Comparison of ENCODE assay signal across 28 cellular contexts in the genomic region with DNA sequence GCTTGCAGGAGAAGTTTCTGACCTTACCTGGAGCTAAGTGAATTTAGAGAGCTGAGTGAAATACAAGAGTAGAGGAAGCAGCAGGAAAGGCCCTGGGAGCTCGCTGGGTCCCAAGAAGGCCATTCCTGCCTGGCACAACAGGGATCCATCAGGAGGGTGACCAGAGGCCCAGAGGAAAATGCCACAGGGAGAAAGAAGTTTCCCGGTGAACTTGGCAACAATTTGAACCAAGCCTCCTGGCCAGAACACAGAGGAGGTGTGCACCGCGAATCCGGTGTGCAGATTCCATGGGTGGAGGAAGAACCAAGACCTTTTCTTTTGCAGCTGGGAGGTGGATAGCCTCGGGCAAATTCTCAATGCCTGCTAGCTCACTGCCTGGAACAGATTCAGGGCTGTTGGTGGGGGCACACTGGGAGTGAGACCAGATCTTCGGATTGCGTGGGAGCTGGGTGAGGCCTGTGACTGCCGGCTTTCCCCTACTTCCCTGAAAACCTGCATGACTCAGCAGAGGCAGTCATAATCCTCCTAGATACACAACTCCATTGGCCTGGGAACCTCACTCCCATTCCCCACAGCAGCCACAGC.
"Had no signal": no experiment of that assay in that cellular context is flagged by ENCODE, and none has a peak within 500 bp of the region (broad histone marks: within the 10 kb centered on the region; RNA-seq: fewer than 3 reads in every experiment).

No MANE protein-coding gene starts in this region.

- H3K27ac ChIP-seq: body of pancreas, coronary artery, dorsolateral prefrontal cortex, gastroesophageal sphincter, hepatocyte, sigmoid colon, thoracic aorta, uterus had no signal

- H3K36me3 Mint-ChIP-seq: activated CD8-positive, alpha-beta memory T cell treated with anti-CD3 and anti-CD28 coated beads, Interleukin-2, amount 10 ng/mL, durations not matched to agents 7 days and 5 days; memory B cell; naive thymus-derived CD4-positive, alpha-beta T cell; stimulated activated effector memory CD8-positive, alpha-beta T cell treated with anti-CD3 and anti-CD28 coated beads, Interleukin-12 subunit alpha, Interleukin-12 subunit beta, amount 100 ng/mL, for 72 hours; type B pancreatic cell had no signal

- H3K4me2 ChIP-seq: hepatocyte had no signal

- H3K27me3 Mint-ChIP-seq: activated CD4-positive, alpha-beta T cell treated with anti-CD3 and anti-CD28 coated beads for 36 hours; activated CD8-positive, alpha-beta memory T cell treated with anti-CD3 and anti-CD28 coated beads, Interleukin-2, amount 10 ng/mL, durations not matched to agents 7 days and 5 days; memory B cell; naive thymus-derived CD4-positive, alpha-beta T cell; stimulated activated naive CD8-positive, alpha-beta T cell treated with anti-CD3 and anti-CD28 coated beads, Interleukin-15, Interleukin-2, amounts not matched to agents 100 ng/mL and 50 ng/mL, for 24 hours; type B pancreatic cell had no signal

- H3K4me1 Mint-ChIP-seq: activated CD4-positive, alpha-beta T cell treated with anti-CD3 and anti-CD28 coated beads for 36 hours; activated CD8-positive, alpha-beta memory T cell treated with anti-CD3 and anti-CD28 coated beads, Interleukin-2, amount 10 ng/mL, durations not matched to agents 7 days and 5 days; memory B cell; naive thymus-derived CD4-positive, alpha-beta T cell; neural crest cell; stimulated activated effector memory CD8-positive, alpha-beta T cell treated with anti-CD3 and anti-CD28 coated beads, Interleukin-12 subunit alpha, Interleukin-12 subunit beta, amount 100 ng/mL, for 72 hours had no signal

- H2AFZ ChIP-seq: hepatocyte had no signal

- H3K4me1 ChIP-seq: body of pancreas, gastroesophageal sphincter, sigmoid colon, uterus had no signal

- H3K36me3 ChIP-seq: gastroesophageal sphincter, sigmoid colon, thoracic aorta, uterus had no signal

- H3K27ac Mint-ChIP-seq: activated CD4-positive, alpha-beta T cell treated with anti-CD3 and anti-CD28 coated beads for 36 hours; activated CD8-positive, alpha-beta memory T cell treated with anti-CD3 and anti-CD28 coated beads, Interleukin-2, amount 10 ng/mL, durations not matched to agents 7 days and 5 days; activated CD8-positive, alpha-beta T cell treated with anti-CD3 and anti-CD28 coated beads, Interleukin-2, amount 10 ng/mL, durations not matched to agents 7 days and 5 days; activated naive CD4-positive, alpha-beta T cell treated with anti-CD3 and anti-CD28 coated beads, Interleukin-2, amount 50 U/mL, for 72 hours; activated T-helper 2 cell treated with anti-CD3 and anti-CD28 coated beads, Interferon-gamma antibody, Interleukin-2, Interleukin-4, amounts not matched to agents 10 μg/mL and 5 μg/mL and 100 μg/mL, durations not matched to agents 14 hours and 24 hours and 36 hours; memory B cell; naive thymus-derived CD4-positive, alpha-beta T cell; stimulated activated effector memory CD8-positive, alpha-beta T cell treated with anti-CD3 and anti-CD28 coated beads, Interleukin-12 subunit alpha, Interleukin-12 subunit beta, amount 100 ng/mL, for 72 hours; stimulated activated naive CD8-positive, alpha-beta T cell treated with anti-CD3 and anti-CD28 coated beads, Interleukin-15, Interleukin-2, amounts not matched to agents 100 ng/mL and 50 ng/mL, for 24 hours; type B pancreatic cell had no signal

- FAIRE-seq: small intestine had no signal

- H3K27me3 ChIP-seq: body of pancreas, dorsolateral prefrontal cortex, gastroesophageal sphincter, hepatocyte, sigmoid colon, uterus had no signal

- H3K4me3 Mint-ChIP-seq: activated CD4-positive, alpha-beta T cell treated with anti-CD3 and anti-CD28 coated beads for 36 hours; activated CD8-positive, alpha-beta memory T cell treated with anti-CD3 and anti-CD28 coated beads, Interleukin-2, amount 10 ng/mL, durations not matched to agents 7 days and 5 days; activated CD8-positive, alpha-beta T cell treated with anti-CD3 and anti-CD28 coated beads, Interleukin-2, amount 10 ng/mL, durations not matched to agents 7 days and 5 days; memory B cell; naive thymus-derived CD4-positive, alpha-beta T cell; neural crest cell; stimulated activated effector memory CD8-positive, alpha-beta T cell treated with anti-CD3 and anti-CD28 coated beads, Interleukin-12 subunit alpha, Interleukin-12 subunit beta, amount 100 ng/mL, for 72 hours; stimulated activated naive CD8-positive, alpha-beta T cell treated with anti-CD3 and anti-CD28 coated beads, Interleukin-15, Interleukin-2, amounts not matched to agents 100 ng/mL and 50 ng/mL, for 24 hours; type B pancreatic cell had no signal

- H3K4me3 ChIP-seq: body of pancreas, coronary artery, dorsolateral prefrontal cortex, gastroesophageal sphincter, hepatocyte, sigmoid colon, thoracic aorta, uterus had no signal

- H3K9me3 ChIP-seq: body of pancreas, sigmoid colon, thoracic aorta, uterus had no signal

- H3K79me2 ChIP-seq: hepatocyte had no signal

- DNase-seq: activated CD4-positive, alpha-beta T cell treated with anti-CD3 and anti-CD28 coated beads for 36 hours; activated CD4-positive, CD25-positive, alpha-beta regulatory T cell; activated CD8-positive, alpha-beta memory T cell treated with anti-CD3 and anti-CD28 coated beads, Interleukin-2, amount 10 ng/mL, durations not matched to agents 7 days and 5 days; activated CD8-positive, alpha-beta T cell treated with anti-CD3 and anti-CD28 coated beads, Interleukin-2, amount 10 ng/mL, durations not matched to agents 7 days and 5 days; activated T-cell treated with anti-CD3 and anti-CD28 coated beads, Interleukin-2, amount 50 U/mL, for 48 hours; anterior cingulate cortex; body of pancreas; cerebellar nuclear complex; dorsolateral prefrontal cortex; effector memory CD4-positive, alpha-beta T cell; midbrain; naive thymus-derived CD4-positive, alpha-beta T cell; occipital lobe; sigmoid colon; small intestine; stimulated activated CD4-positive, alpha-beta T cell treated with anti-CD3 and anti-CD28 coated beads, Interleukin-4, amount 100 ng/mL, for 24 hours; uterus had no signal
